11 cellular contexts compared by ENCODE assay signal in the genomic region with DNA sequence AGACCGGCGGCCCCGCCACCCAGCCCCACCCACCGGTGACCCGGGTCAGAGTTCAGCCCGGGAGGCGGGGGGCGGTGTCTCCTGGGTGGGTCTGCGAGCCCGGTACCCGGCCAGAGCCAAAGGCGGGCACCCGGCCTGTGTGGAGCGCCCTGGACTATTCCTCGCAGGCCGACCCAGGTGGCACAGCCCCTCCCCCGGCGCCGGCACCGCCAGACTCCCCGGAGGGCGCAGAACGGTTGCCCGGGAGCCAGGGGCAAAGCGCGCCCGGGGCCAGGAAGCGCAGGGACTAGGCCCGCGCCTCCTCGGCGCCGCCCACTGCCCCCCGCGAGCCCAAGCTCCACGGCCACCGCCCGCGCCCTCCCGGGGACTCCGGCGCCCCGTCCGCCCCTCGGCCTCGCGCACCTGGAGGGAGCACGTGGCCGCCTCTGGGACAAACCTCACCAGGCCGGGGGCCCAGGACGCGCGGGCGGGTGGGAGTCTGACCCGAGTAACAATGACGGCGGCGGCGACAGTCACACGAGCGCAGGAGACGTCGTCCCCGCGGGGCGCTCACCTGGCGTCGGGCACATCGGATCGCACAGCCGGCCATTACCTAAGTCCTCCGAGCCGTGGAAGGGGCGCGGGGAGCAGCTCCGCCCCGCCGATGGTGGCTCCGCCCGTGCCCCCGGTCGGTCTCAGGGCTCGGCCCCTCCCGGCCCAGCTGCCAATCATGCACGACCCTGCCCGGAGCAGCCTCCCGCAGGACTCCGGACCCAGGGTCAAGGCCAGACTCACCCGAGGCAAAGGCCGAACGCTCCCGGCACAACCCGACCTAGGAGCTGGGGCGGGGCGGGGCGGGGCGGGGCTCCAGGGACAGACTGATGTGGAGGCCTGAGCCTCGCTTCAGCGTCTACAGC. TPM values are rescaled to one million over a fixed set of nuclear protein-coding genes. Genes with fewer than 3 reads are reported as not detected.
DNase-seq lines count a peak whose midpoint lies in the region; ATAC-seq and TF ChIP-seq lines count a peak whose summit lies in the region.
"Had no signal": no experiment of that assay in that cellular context is flagged by ENCODE, and none has a peak within 500 bp of the region (broad histone marks: within the 10 kb centered on the region; RNA-seq: fewer than 3 reads in every experiment).

No MANE protein-coding gene starts in this region.

- H3K4me3 Mint-ChIP-seq in endothelial cell (ENCODE audit: unreplicated experiment) (no peak overlapping the region), type B pancreatic cell (peak overlapping the region; percentile 52), mesothelial cell of epicardium (no peak overlapping the region)

- H3K27ac Mint-ChIP-seq in endothelial cell (ENCODE audit: unreplicated experiment), result no peak overlapping the region
- no peak overlapping the region for H3K27ac Mint-ChIP-seq in type B pancreatic cell
- H3K27ac Mint-ChIP-seq in mesothelial cell of epicardium, result no peak overlapping the region

- H3K27me3 Mint-ChIP-seq in endothelial cell (ENCODE audit: unreplicated experiment) (peaks cover 21% of the 10 kb centered on the region), type B pancreatic cell (no peaks in the 10 kb centered on the region), mesothelial cell of epicardium (ENCODE audit: low read depth) (no peaks in the 10 kb centered on the region)

- DNase-seq in NCI-H1417 (lab: John Stamatoyannopoulos, UW), result peak in 2 of 3 experiments; percentile 77 to 80
- DNase-seq in NCI-H1417 treated with DMSO at 0.1 percent for 48 hours (lab: John Stamatoyannopoulos, UW), result no peak
- peak; percentile 22 for DNase-seq in endothelial cell (ENCODE audit: low spot score)
- no peak for DNase-seq in lower lobe of right lung
- DNase-seq in type B pancreatic cell (ENCODE audit: extremely low spot score, unreplicated experiment), result no peak
- no peak for DNase-seq in HK-2 (ENCODE audit: unreplicated experiment)
- DNase-seq in mesothelial cell of epicardium (ENCODE audit: low spot score in 2 of 2, unreplicated experiment in 2 of 2), result no peak

- H3K9me3 Mint-ChIP-seq in endothelial cell (ENCODE audit: unreplicated experiment) (no peaks in the 10 kb centered on the region), type B pancreatic cell (no peaks in the 10 kb centered on the region), mesothelial cell of epicardium (no peaks in the 10 kb centered on the region)
- H3K9me3 Mint-ChIP-seq: IgD-negative memory B cell, memory B cell had no signal

- H3K4me1 ChIP-seq in lower lobe of right lung, result peaks cover 97% of the 10 kb centered on the region

- no peak for ATAC-seq in lower lobe of right lung
- no peak for ATAC-seq in HG02852 (IDR thresholded peaks at IDR 0.05; ENCODE audit: unreplicated experiment)

- H3K36me3 ChIP-seq in lower lobe of right lung, result peaks cover 4% of the 10 kb centered on the region

- peak overlapping the region; percentile 93 for H3K27ac ChIP-seq in lower lobe of right lung
- H3K27ac ChIP-seq: 22Rv1 had no signal

- peak overlapping the region; percentile 49 for H3K4me3 ChIP-seq in lower lobe of right lung

- TF ChIP-seq CTCF in endothelial cell (IDR thresholded peaks at IDR 0.05; ENCODE audit: unreplicated experiment), result no peak
- TF ChIP-seq CTCF in lower lobe of right lung (IDR thresholded peaks at IDR 0.05), result no peak
- no peak for TF ChIP-seq CTCF in type B pancreatic cell (conservative IDR thresholded peaks at IDR 0.05)
- no peak for TF ChIP-seq CTCF in mesothelial cell of epicardium (IDR thresholded peaks at IDR 0.05; ENCODE audit: unreplicated experiment)

- no peaks in the 10 kb centered on the region for H3K27me3 ChIP-seq in lower lobe of right lung (ENCODE audit: low read depth)

- H3K4me1 Mint-ChIP-seq in endothelial cell (ENCODE audit: unreplicated experiment) (peaks cover 2% of the 10 kb centered on the region), type B pancreatic cell (ENCODE audit: unreplicated experiment) (peaks cover 22% of the 10 kb centered on the region), mesothelial cell of epicardium (peaks cover 63% of the 10 kb centered on the region)

- H3K36me3 Mint-ChIP-seq in endothelial cell (ENCODE audit: low read depth, unreplicated experiment), result no peaks in the 10 kb centered on the region
- no peaks in the 10 kb centered on the region for H3K36me3 Mint-ChIP-seq in type B pancreatic cell
- no peaks in the 10 kb centered on the region for H3K36me3 Mint-ChIP-seq in mesothelial cell of epicardium
- H3K36me3 Mint-ChIP-seq: IgD-negative memory B cell, memory B cell had no signal

- H3K9me3 ChIP-seq in lower lobe of right lung, result no peaks in the 10 kb centered on the region

- intact Hi-C loops in lower lobe of right lung (cut with DNase I), result no loop called here

RNA-seq across cellular contexts. Expression of a gene that starts 7.5 kb away (rescaled TPM):
- total RNA-seq in endothelial cell (ENCODE audit: unreplicated experiment), result 96.5 TPM
- total RNA-seq in lower lobe of right lung, result 256 TPM
- 352 and 500 TPM in 2 replicates for total RNA-seq in type B pancreatic cell (ENCODE audit: low replicate concordance)
- 467 to 493 TPM (median 468 TPM) in 3 replicates for total RNA-seq in mesothelial cell of epicardium

RNA-seq across cellular contexts. Expression of a gene that starts 26.8 kb away (rescaled TPM):
- total RNA-seq in endothelial cell (ENCODE audit: unreplicated experiment) (3.6 TPM), lower lobe of right lung (14.4 TPM), type B pancreatic cell (ENCODE audit: low replicate concordance) (22.1 and 25.6 TPM in 2 replicates), mesothelial cell of epicardium (19.0 to 20.7 TPM (median 19.2 TPM) in 3 replicates)

RNA-seq across cellular contexts. Expression of a gene that starts 29.8 kb away (rescaled TPM):
- total RNA-seq in endothelial cell (ENCODE audit: unreplicated experiment) (62.4 TPM), lower lobe of right lung (13.1 TPM), type B pancreatic cell (ENCODE audit: low replicate concordance) (4.0 and 7.4 TPM in 2 replicates), mesothelial cell of epicardium (5.9 to 8.4 TPM (median 8.3 TPM) in 3 replicates)

RNA-seq across cellular contexts. Expression of a gene that starts 38.5 kb away (rescaled TPM):
- total RNA-seq in endothelial cell (ENCODE audit: unreplicated experiment) (33.4 TPM), lower lobe of right lung (11.9 TPM), type B pancreatic cell (ENCODE audit: low replicate concordance) (11.4 and 31.3 TPM in 2 replicates), mesothelial cell of epicardium (55.6 to 63.3 TPM (median 57.2 TPM) in 3 replicates)

RNA-seq across cellular contexts. Expression of a gene that starts 43.2 kb away (rescaled TPM):
- total RNA-seq in endothelial cell (ENCODE audit: unreplicated experiment) (50.9 TPM), lower lobe of right lung (52.5 TPM), type B pancreatic cell (ENCODE audit: low replicate concordance) (56.4 and 62.8 TPM in 2 replicates), mesothelial cell of epicardium (79.4 to 83.7 TPM (median 80.1 TPM) in 3 replicates)

Comparison
In these comparisons a context has a peak if more than half of its experiments do, and no peak if none do; other contexts are left out.
1. DNase-seq: peak in NCI-H1417 (2 of 3) and endothelial cell (single experiment); none in NCI-H1417 treated with DMSO at 0.1 percent for 48 hours (single experiment), lower lobe of right lung (single experiment), type B pancreatic cell (single experiment), HK-2 (single experiment) and mesothelial cell of epicardium (0 of 2).